Comparison of ENCODE assay signal across 17 cellular contexts in the genomic region with DNA sequence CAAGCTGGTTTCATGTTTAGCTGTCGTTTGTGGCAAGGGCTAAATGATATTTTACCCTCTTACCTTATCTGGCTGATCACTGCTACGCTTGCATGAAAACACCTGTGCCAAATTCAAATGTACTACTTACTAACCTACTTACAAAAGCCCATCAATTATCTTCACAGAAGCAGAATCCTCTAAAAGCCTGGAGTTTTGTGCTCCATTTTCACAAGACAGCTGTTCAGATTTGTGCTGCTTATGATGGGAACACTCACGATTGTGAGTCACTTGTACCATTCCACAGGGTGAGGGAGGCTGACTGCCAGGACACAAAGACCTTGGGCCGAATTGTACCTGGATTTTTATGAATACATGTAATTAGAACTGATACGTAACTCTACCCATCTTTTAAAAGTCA.
A peak's percentile ranks its signal among the peaks of the same experiment; 100 is the strongest.
DNase-seq lines count a peak whose midpoint lies in the region.
"Had no signal": no experiment of that assay in that cellular context is flagged by ENCODE, and none has a peak within 500 bp of the region (broad histone marks: within the 10 kb centered on the region; RNA-seq: fewer than 3 reads in every experiment).

No MANE protein-coding gene starts in this region.

- no peak overlapping the region for H3K14ac ChIP-seq in mesenchymal stem cell (ENCODE audit: low read length in 2 of 2)

- no peak overlapping the region for H3K27ac ChIP-seq in mesenchymal stem cell (ENCODE audit: low read length, poor library complexity, severe bottlenecking)
- H3K27ac ChIP-seq: A549, RWPE1, SK-N-MC had no signal

- no peaks in the 10 kb centered on the region for H3K27me3 ChIP-seq in mesenchymal stem cell (ENCODE audit: control insufficient read depth in 1 of 2, insufficient read depth in 1 of 2, low read length in 2 of 2)

- H2BK120ac ChIP-seq in mesenchymal stem cell (ENCODE audit: low read depth, low read length) = no peak overlapping the region

- no peak overlapping the region for H2AK5ac ChIP-seq in mesenchymal stem cell (ENCODE audit: low read length, severe bottlenecking)

- H3K4ac ChIP-seq in mesenchymal stem cell (ENCODE audit: low read depth in 1 of 2, low read length in 2 of 2) = no peak overlapping the region

- no peaks in the 10 kb centered on the region for H3K4me1 ChIP-seq in mesenchymal stem cell (ENCODE audit: control insufficient read depth, insufficient read depth, low read depth, low read length)
- H3K4me1 ChIP-seq: A549, Caco-2 had no signal

- no peak overlapping the region for H2BK5ac ChIP-seq in mesenchymal stem cell (ENCODE audit: low read depth, low read length, poor library complexity, severe bottlenecking)

- no peak overlapping the region for H3K4me2 ChIP-seq in mesenchymal stem cell (ENCODE audit: low read length, poor library complexity, severe bottlenecking)
- H3K4me2 ChIP-seq: A549 had no signal

- no peak overlapping the region for H4K8ac ChIP-seq in mesenchymal stem cell (ENCODE audit: low read length)

- WGBS in mesenchymal stem cell = 64% methylated on average over 3 of the region's 5 CpGs

- peaks cover 4% of the 10 kb centered on the region for H3K9me3 ChIP-seq in mesenchymal stem cell (ENCODE audit: control insufficient read depth, low read length)
- H3K9me3 ChIP-seq: A549, Caco-2 had no signal

- H2BK12ac ChIP-seq in mesenchymal stem cell (ENCODE audit: low read length in 2 of 2) = no peak overlapping the region

- H3K18ac ChIP-seq in mesenchymal stem cell (ENCODE audit: low read depth in 1 of 2, low read length in 2 of 2) = no peak overlapping the region

- H2BK15ac ChIP-seq in mesenchymal stem cell (ENCODE audit: low read depth, poor library complexity, severe bottlenecking) = no peak overlapping the region

- H3K36me3 ChIP-seq in mesenchymal stem cell (ENCODE audit: control insufficient read depth in 1 of 2, insufficient read depth in 2 of 2, low read depth in 1 of 2, low read length in 2 of 2) = no peaks in the 10 kb centered on the region

- H4K91ac ChIP-seq in mesenchymal stem cell (ENCODE audit: low read length) = no peak overlapping the region

- no peak overlapping the region for H3K23ac ChIP-seq in mesenchymal stem cell (ENCODE audit: low read length in 2 of 2)

- DNase-seq in DMS79 (lab: John Stamatoyannopoulos, UW) = peak; percentile 84
- peak; percentile 17 for DNase-seq in NCI-H128 (lab: John Stamatoyannopoulos, UW; ENCODE audit: unreplicated experiment)
- peak; percentile 12 for DNase-seq in NCI-H526 treated with DMSO at 0.1 percent for 48 hours (lab: John Stamatoyannopoulos, UW)
- peak; percentile 49 for DNase-seq in mesenchymal stem cell
- no peak for DNase-seq in NCI-H82 (lab: John Stamatoyannopoulos, UW)
- DNase-seq in glomerular visceral epithelial cell (ENCODE audit: extremely low spot score) = no peak
- DNase-seq in SHP77 treated with DMSO at 0.1 percent for 48 hours (lab: John Stamatoyannopoulos, UW) = no peak
- DNase-seq: Caco-2, DND-41, GF-D8, MV-4-11, NCI-H2029, NCI-H774, T-helper 1 cell had no signal

- no peak overlapping the region for H2AFZ ChIP-seq in mesenchymal stem cell (ENCODE audit: low read depth, low read length)

- no peak overlapping the region for H3K4me3 ChIP-seq in mesenchymal stem cell (ENCODE audit: insufficient read depth in 1 of 2, low read depth in 1 of 2, low read length in 2 of 2)
- H3K4me3 ChIP-seq: A549, SK-N-MC had no signal

- H3K9ac ChIP-seq in mesenchymal stem cell (ENCODE audit: low read length) = no peak overlapping the region

- H3K79me1 ChIP-seq in mesenchymal stem cell (replicated peaks; ENCODE audit: low read length, poor library complexity, severe bottlenecking) = no peaks in the 10 kb centered on the region

Comparison
In these comparisons a context has a peak if more than half of its experiments do, and no peak if none do; other contexts are left out.
1. DNase-seq: peak in DMS79 (single experiment), NCI-H128 (single experiment), NCI-H526 treated with DMSO at 0.1 percent for 48 hours (single experiment) and mesenchymal stem cell (single experiment); none in NCI-H82 (single experiment), glomerular visceral epithelial cell (single experiment) and SHP77 treated with DMSO at 0.1 percent for 48 hours (single experiment).